Comparison of ENCODE assay signal across 22 cellular contexts in the genomic region with DNA sequence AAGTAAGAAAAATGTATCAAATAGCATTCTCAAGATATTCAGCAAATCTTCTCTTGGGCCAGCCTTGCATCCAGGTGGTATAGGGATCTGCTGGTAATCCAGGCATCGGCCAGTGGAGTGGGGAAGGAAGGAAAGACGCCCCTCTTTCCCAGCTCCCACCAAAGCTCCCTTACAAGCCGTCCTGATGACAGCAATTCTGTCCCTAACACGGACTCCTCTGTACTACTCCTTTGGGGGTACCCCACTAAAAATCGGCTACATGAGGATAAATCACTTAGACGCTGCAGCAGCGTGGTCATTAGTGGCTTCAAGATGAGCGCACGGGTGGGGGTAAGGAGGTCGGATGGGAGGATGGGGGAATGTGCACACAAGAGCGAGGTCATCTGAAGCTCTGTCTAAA.
"Had no signal": no experiment of that assay in that cellular context is flagged by ENCODE, and none has a peak within 500 bp of the region (broad histone marks: within the 10 kb centered on the region; RNA-seq: fewer than 3 reads in every experiment).

No MANE protein-coding gene starts in this region.

- H3K4me1 ChIP-seq: psoas muscle, testis had no signal

- H3K4me3 ChIP-seq: lung, mucosa of descending colon, psoas muscle, sigmoid colon, testis, tibial artery had no signal

- H3K27me3 ChIP-seq: sigmoid colon, testis, tibial artery had no signal

- H3K27me3 Mint-ChIP-seq: memory B cell; naive B cell; natural killer cell treated with Interleukin-12 subunit alpha and Interleukin-12 subunit beta and Interleukin-15 and Interleukin-18, amount 100 ng/mL, for 72 hours; stimulated activated memory B cell treated with anti-CD40 and anti-IgM and Interleukin-4, amounts not matched to agents 10 μg/mL and 1 μg/mL and 100 μg/mL, for 72 hours had no signal

- H3K27ac Mint-ChIP-seq: immature natural killer cell; memory B cell; naive B cell; natural killer cell treated with Interleukin-12 subunit alpha and Interleukin-12 subunit beta and Interleukin-15 and Interleukin-18, amount 100 ng/mL, for 72 hours; stimulated activated memory B cell treated with anti-CD40 and anti-IgM and Interleukin-4, amounts not matched to agents 10 μg/mL and 1 μg/mL and 100 μg/mL, for 72 hours; type B pancreatic cell had no signal

- FAIRE-seq: keratinocyte had no signal

- ATAC-seq: mucosa of descending colon; natural killer cell treated with Interleukin-12 subunit alpha and Interleukin-12 subunit beta and Interleukin-15 and Interleukin-18, amount 100 ng/mL, for 72 hours; psoas muscle; right cardiac atrium; stimulated activated memory B cell treated with anti-CD40 and anti-IgM and Interleukin-4, amounts not matched to agents 10 μg/mL and 1 μg/mL and 100 μg/mL, for 72 hours; stimulated activated naive CD8-positive, alpha-beta T cell treated with anti-CD3 and anti-CD28 coated beads, Interleukin-15, Interleukin-2, amounts not matched to agents 100 U/mL and 50 U/mL, for 24 hours had no signal

- H3K4me1 Mint-ChIP-seq: neural crest cell; stimulated activated memory B cell treated with anti-CD40 and anti-IgM and Interleukin-4, amounts not matched to agents 10 μg/mL and 1 μg/mL and 100 μg/mL, for 72 hours had no signal

- DNase-seq: cortex of kidney; effector CD4-positive, alpha-beta T cell; hypothalamus; immature natural killer cell; mucosa of descending colon; naive B cell; psoas muscle; right cardiac atrium; sigmoid colon; stimulated activated CD4-positive, alpha-beta T cell treated with anti-CD3 and anti-CD28 coated beads, Interleukin-2, amount 100 ng/mL, for 24 hours; stimulated activated CD4-positive, alpha-beta T cell treated with anti-CD3 and anti-CD28 coated beads, Interleukin-4, amount 100 ng/mL, for 24 hours; stimulated activated naive CD8-positive, alpha-beta T cell treated with anti-CD3 and anti-CD28 coated beads, Interleukin-15, Interleukin-2, amounts not matched to agents 100 U/mL and 50 U/mL, for 24 hours; substantia nigra; testis; tibial artery had no signal

- H3K9me3 ChIP-seq: psoas muscle, sigmoid colon, testis had no signal

- H3K36me3 ChIP-seq: sigmoid colon, tibial artery had no signal

- H3K4me3 Mint-ChIP-seq: immature natural killer cell; memory B cell; natural killer cell treated with Interleukin-12 subunit alpha and Interleukin-12 subunit beta and Interleukin-15 and Interleukin-18, amount 100 ng/mL, for 72 hours; neural crest cell; stimulated activated memory B cell treated with anti-CD40 and anti-IgM and Interleukin-4, amounts not matched to agents 10 μg/mL and 1 μg/mL and 100 μg/mL, for 72 hours; type B pancreatic cell had no signal

- H3K27ac ChIP-seq: psoas muscle, sigmoid colon, testis, tibial artery had no signal

- H3K36me3 Mint-ChIP-seq: type B pancreatic cell had no signal
